In genomic region chr19:5621311-5621944, GRCh38 we compare ENCODE assay signal across 8 cellular contexts. TPM values are rescaled to one million over a fixed set of nuclear protein-coding genes. Genes with fewer than 3 reads are reported as not detected.
DNase-seq lines count a peak whose midpoint lies in the region; ATAC-seq, FAIRE-seq and TF ChIP-seq lines count a peak whose summit lies in the region.

No MANE protein-coding gene starts in this region.

- in situ Hi-C loops in HepG2 (cut with HindIII; ENCODE audit: extremely low pct_ligation_motif_present, low pct_unique_long_range_greater_than_20kb), result no loop called here

- peak overlapping the region; percentile 100 for H3K27ac Mint-ChIP-seq in activated CD4-positive, alpha-beta T cell treated with anti-CD3 and anti-CD28 coated beads for 36 hours
- peak overlapping the region; percentile 90 for H3K27ac Mint-ChIP-seq in astrocyte (ENCODE audit: unreplicated experiment)

- no peak for TF ChIP-seq RAD21 in HepG2 (CRISPR knock-in tag; IDR thresholded peaks at IDR 0.05)

- H3K79me2 ChIP-seq in astrocyte (ENCODE audit: insufficient read depth, low read length) (peaks cover 96% of the 10 kb centered on the region), HepG2 (ENCODE audit: insufficient read depth, low read length) (peaks cover 89% of the 10 kb centered on the region)

- H3K9ac ChIP-seq in astrocyte (ENCODE audit: low read length), result peak overlapping the region; percentile 98
- H3K9ac ChIP-seq in HepG2 (ENCODE audit: insufficient read depth, low read depth, low read length), result peak overlapping the region; percentile 96

- H3K36me3 ChIP-seq in astrocyte (ENCODE audit: insufficient read depth, low read length), result peaks cover 42% of the 10 kb centered on the region
- H3K36me3 ChIP-seq in HepG2 (replicated peaks in 1 of 2; ENCODE audit: control insufficient read depth in 1 of 2, insufficient read depth in 2 of 2, low read length in 2 of 2), result peaks cover 4 to 42% of the 10 kb centered on the region in 2 experiments
- H3K36me3 ChIP-seq in thoracic aorta, result peaks cover 2% of the 10 kb centered on the region

- TF ChIP-seq EP300 in HepG2 (IDR thresholded peaks at IDR 0.05; ENCODE audit: low read depth in 2 of 2, low read length in 2 of 2) (no peak), HepG2 (CRISPR knock-in tag; IDR thresholded peaks at IDR 0.05; ENCODE audit: borderline replicate concordance) (no peak)

- POLR2A ChIA-PET in activated CD4-positive, alpha-beta T cell treated with anti-CD3 and anti-CD28 coated beads for 36 hours (lab: Charles Lee), result interaction anchor here (0.6 to 2.8 kb wide), 5 partner anchors 35 to 363 kb away, joined by 3 to 11 read pairs (median 4); no protein-coding TSS in a partner anchor
- POLR2A ChIA-PET in HepG2 (lab: Yijun Ruan, JAX), result interaction anchor here (0.9 to 3.4 kb wide), 9 partner anchors 9 to 97 kb away, joined by 3 to 21 read pairs (median 5); no protein-coding TSS in a partner anchor

- H3K27ac ChIP-seq in astrocyte (ENCODE audit: low read depth, low read length), result no peak overlapping the region
- H3K27ac ChIP-seq in HepG2 (ENCODE audit: extremely low read length, insufficient read depth, low read length), result peak overlapping the region; percentile 94
- H3K27ac ChIP-seq in thoracic aorta, result peak overlapping the region; percentile 86 to 95

- no peak for DNase-seq in activated CD4-positive, alpha-beta T cell treated with anti-CD3 and anti-CD28 coated beads for 36 hours
- no peak for DNase-seq in activated CD4-positive, alpha-beta T cell treated with anti-CD3 and anti-CD28 coated beads for 4 hours
- DNase-seq in astrocyte (ENCODE audit: low read depth), result no peak
- no peak for DNase-seq in HepG2 (ENCODE audit: low spot score)
- DNase-seq in thoracic aorta (ENCODE audit: low spot score), result no peak
- DNase-seq in HK-2 (ENCODE audit: unreplicated experiment), result no peak
- no peak for DNase-seq in CD1c-positive myeloid dendritic cell (ENCODE audit: extremely low spot score)
- no peak for DNase-seq in NCI-H2081 (lab: John Stamatoyannopoulos, UW)

- H3K4me2 ChIP-seq in astrocyte (ENCODE audit: low read length) (peak overlapping the region; percentile 86), HepG2 (ENCODE audit: low read depth, low read length) (peak overlapping the region; percentile 82)

- no peak for TF ChIP-seq CTCF in astrocyte (IDR thresholded peaks at IDR 0.05; ENCODE audit: insufficient read depth, low read depth, low read length)
- TF ChIP-seq CTCF in HepG2 (CRISPR knock-in tag; IDR thresholded peaks at IDR 0.05), result no peak
- TF ChIP-seq CTCF in thoracic aorta (IDR thresholded peaks at IDR 0.05), result no peak

- CTCF ChIA-PET in activated CD4-positive, alpha-beta T cell treated with anti-CD3 and anti-CD28 coated beads for 36 hours (lab: Charles Lee), result interaction anchor here (0.5 to 2.1 kb wide), 4 partner anchors 11 to 1222 kb away, joined by 3 to 7 read pairs (median 4); partner anchors contain the start of gene RPL36
- CTCF ChIA-PET in HepG2 (lab: Yijun Ruan, JAX; ENCODE audit: low intra/inter-chr PET ratio, low total read pairs), result no interaction called here

- TF ChIP-seq POLR2A in HepG2 (IDR thresholded peaks at IDR 0.05; ENCODE audit: insufficient read depth in 1 of 2, low read depth in 2 of 2, low read length in 2 of 2), result no peak

- peak overlapping the region; percentile 100 for H3K4me3 Mint-ChIP-seq in activated CD4-positive, alpha-beta T cell treated with anti-CD3 and anti-CD28 coated beads for 36 hours
- H3K4me3 Mint-ChIP-seq in astrocyte (ENCODE audit: unreplicated experiment), result peak overlapping the region; percentile 98

- FAIRE-seq in astrocyte (lab: Jason Lieb, UNC) (no peak), HepG2 (lab: Jason Lieb, UNC) (no peak)

- H2AFZ ChIP-seq in astrocyte (ENCODE audit: low read depth, low read length), result no peak overlapping the region
- no peak overlapping the region for H2AFZ ChIP-seq in HepG2 (ENCODE audit: low read length)

- H3K27me3 Mint-ChIP-seq in activated CD4-positive, alpha-beta T cell treated with anti-CD3 and anti-CD28 coated beads for 36 hours, result no peaks in the 10 kb centered on the region
- no peaks in the 10 kb centered on the region for H3K27me3 Mint-ChIP-seq in astrocyte (ENCODE audit: low read depth, unreplicated experiment)

- 27% methylated on average over 14 of the region's 14 CpGs for WGBS in HepG2 (ENCODE audit: low lambda C conversion rate)

- intact Hi-C loops in activated CD4-positive, alpha-beta T cell treated with anti-CD3 and anti-CD28 coated beads for 36 hours (cut with DNase I, micrococcal nuclease), result loop anchor here in 1 of 2 experiments (5.0 to 10.0 kb wide), 2 partner anchors 753 to 1554 kb away; partner anchors contain the start of genes ALKBH7, PSPN and ZBTB7A
- intact Hi-C loops in HepG2 (cut with micrococcal nuclease; ENCODE audit: unreplicated experiment), result no loop called here

- no peaks in the 10 kb centered on the region for H3K9me3 Mint-ChIP-seq in activated CD4-positive, alpha-beta T cell treated with anti-CD3 and anti-CD28 coated beads for 36 hours (ENCODE audit: low read depth)
- H3K9me3 Mint-ChIP-seq in astrocyte (ENCODE audit: unreplicated experiment), result no peaks in the 10 kb centered on the region

- no TSS peak for BruUV-seq in HepG2 (replicated peaks; lab: Mats Ljungman, UMichigan)

- peaks cover 80% of the 10 kb centered on the region for H3K36me3 Mint-ChIP-seq in activated CD4-positive, alpha-beta T cell treated with anti-CD3 and anti-CD28 coated beads for 36 hours (ENCODE audit: low read depth)
- H3K36me3 Mint-ChIP-seq in astrocyte (ENCODE audit: low read depth, unreplicated experiment), result peaks cover 11% of the 10 kb centered on the region

- no peak for ATAC-seq in activated CD4-positive, alpha-beta T cell treated with anti-CD3 and anti-CD28 coated beads for 36 hours
- no peak for ATAC-seq in HepG2
- ATAC-seq in thoracic aorta (ENCODE audit: insufficient number of reproducible peaks, low FRiP score, low read depth), result no peak

- peaks cover 59% of the 10 kb centered on the region for H3K4me1 Mint-ChIP-seq in activated CD4-positive, alpha-beta T cell treated with anti-CD3 and anti-CD28 coated beads for 36 hours
- H3K4me1 Mint-ChIP-seq in astrocyte (ENCODE audit: low read depth, unreplicated experiment), result peaks cover 14% of the 10 kb centered on the region

- peaks cover 30% of the 10 kb centered on the region for H3K4me1 ChIP-seq in astrocyte (ENCODE audit: insufficient read depth, low read length)
- peaks cover 52% of the 10 kb centered on the region for H3K4me1 ChIP-seq in HepG2 (ENCODE audit: insufficient read depth, low read length)
- H3K4me1 ChIP-seq in thoracic aorta (ENCODE audit: control insufficient read depth in 1 of 2, low read depth in 2 of 2), result peaks cover 39 to 61% of the 10 kb centered on the region in 2 donors

- H3K9me3 ChIP-seq in astrocyte (ENCODE audit: insufficient read depth, low read depth, low read length) (no peaks in the 10 kb centered on the region), HepG2 (ENCODE audit: low read length) (no peaks in the 10 kb centered on the region), thoracic aorta (no peaks in the 10 kb centered on the region)

- no peaks in the 10 kb centered on the region for H3K27me3 ChIP-seq in astrocyte (ENCODE audit: insufficient read depth, low read length)
- peaks cover 0 to 7% of the 10 kb centered on the region in 2 experiments; a peak in 2 of 5 replicates for H3K27me3 ChIP-seq in HepG2 (ENCODE audit: control insufficient read depth in 1 of 2, insufficient read depth in 2 of 2, low read length in 2 of 2)
- no peaks in the 10 kb centered on the region for H3K27me3 ChIP-seq in thoracic aorta (replicated peaks; ENCODE audit: insufficient read depth)

- peaks cover 84% of the 10 kb centered on the region for H4K20me1 ChIP-seq in astrocyte (ENCODE audit: insufficient read depth, low read length)
- peaks cover 24% of the 10 kb centered on the region for H4K20me1 ChIP-seq in HepG2 (ENCODE audit: insufficient read depth, low read length)

- H3K4me3 ChIP-seq in astrocyte (ENCODE audit: insufficient read depth, low read depth, low read length) (peak overlapping the region; percentile 94), HepG2 (replicated peaks in 1 of 3; ENCODE audit: insufficient read depth in 1 of 3, low read depth in 2 of 3, low read length in 3 of 3) (peak overlapping the region; percentile 95 to 99 (median 96)), thoracic aorta (peak overlapping the region; percentile 97)

RNA-seq across cellular contexts. Expression of gene SAFB2, which starts 1.1 kb away (rescaled TPM):
- total RNA-seq in activated CD4-positive, alpha-beta T cell treated with anti-CD3 and anti-CD28 coated beads for 36 hours, result 10 to 100 TPM; 65.0 to 78.6 TPM
- 50.6 and 51.9 TPM in 2 replicates for total RNA-seq in astrocyte
- 22.9 and 31.5 TPM in 2 replicates for total RNA-seq in HepG2 (2016; rRNA removed; fragmentation: Illumina TruSeq; extraction: Trizol)
- 28.6 and 30.0 TPM in 2 replicates for total RNA-seq in HepG2 (2016; cell fraction: cytosol; rRNA removed; fragmentation: Illumina TruSeq; extraction: Trizol; ENCODE audit: low read depth)
- total RNA-seq in HepG2 (2016; cell fraction: insoluble cytoplasmic fraction; rRNA removed; fragmentation: Illumina TruSeq; extraction: Trizol), result 16.7 and 28.5 TPM in 2 replicates
- total RNA-seq in HepG2 (2016; cell fraction: membrane; rRNA removed; fragmentation: Illumina TruSeq; extraction: Trizol), result 18.7 and 21.5 TPM in 2 replicates
- 38.9 and 43.4 TPM in 2 replicates for total RNA-seq in HepG2 (2016; cell fraction: nucleus; rRNA removed; fragmentation: Illumina TruSeq; extraction: Trizol)
- polyA plus RNA-seq in HepG2 (2011; rRNA removed), result 11.2 and 16.8 TPM in 2 replicates
- 4.4 and 7.8 TPM in 2 replicates for polyA plus RNA-seq in HepG2 (2011; cell fraction: cytosol; rRNA removed)
- 123 and 130 TPM in 2 replicates for polyA plus RNA-seq in HepG2 (2011; cell fraction: nucleus; rRNA removed)
- polyA plus RNA-seq in HepG2 (2012), result 34.2 and 41.5 TPM in 2 replicates
- 7.4 and 9.0 TPM in 2 replicates for polyA plus RNA-seq in HepG2 (2016; cell fraction: cytosol; fragmentation: Illumina TruSeq; extraction: Trizol; ENCODE audit: low read depth)
- polyA plus RNA-seq in HepG2 (2016; cell fraction: insoluble cytoplasmic fraction; fragmentation: Illumina TruSeq; extraction: Trizol; ENCODE audit: low read depth), result 37.3 and 38.4 TPM in 2 replicates
- polyA plus RNA-seq in HepG2 (2016; cell fraction: membrane; fragmentation: Illumina TruSeq; extraction: Trizol; ENCODE audit: low read depth), result 8.7 and 10.4 TPM in 2 replicates
- 110 and 111 TPM in 2 replicates for polyA plus RNA-seq in HepG2 (2016; cell fraction: nucleus; fragmentation: Illumina TruSeq; extraction: Trizol; ENCODE audit: insufficient read depth, low read depth)
- polyA minus RNA-seq in HepG2 (2011; rRNA and poly(A)+ RNA removed; ENCODE audit: low replicate concordance), result 14.4 and 17.7 TPM in 2 replicates
- 7.1 and 9.7 TPM in 2 replicates for polyA minus RNA-seq in HepG2 (2011; cell fraction: cytosol; rRNA and poly(A)+ RNA removed)
- polyA minus RNA-seq in HepG2 (2011; cell fraction: nucleus; rRNA and poly(A)+ RNA removed), result 82.5 and 91.5 TPM in 2 replicates
- total RNA-seq in thoracic aorta, result 10 to 100 TPM; 55.1 to 80.6 TPM

RNA-seq across cellular contexts. Expression of gene SAFB, which starts 1.5 kb away (rescaled TPM):
- total RNA-seq in activated CD4-positive, alpha-beta T cell treated with anti-CD3 and anti-CD28 coated beads for 36 hours, result 100 to 1,000 TPM; 100 to 118 TPM
- 60.4 and 65.1 TPM in 2 replicates for total RNA-seq in astrocyte
- total RNA-seq in HepG2 (2016; rRNA removed; fragmentation: Illumina TruSeq; extraction: Trizol), result 28.4 and 43.4 TPM in 2 replicates
- 14.7 and 17.5 TPM in 2 replicates for total RNA-seq in HepG2 (2016; cell fraction: cytosol; rRNA removed; fragmentation: Illumina TruSeq; extraction: Trizol; ENCODE audit: low read depth)
- 31.2 and 39.6 TPM in 2 replicates for total RNA-seq in HepG2 (2016; cell fraction: insoluble cytoplasmic fraction; rRNA removed; fragmentation: Illumina TruSeq; extraction: Trizol)
- 15.8 and 15.9 TPM in 2 replicates for total RNA-seq in HepG2 (2016; cell fraction: membrane; rRNA removed; fragmentation: Illumina TruSeq; extraction: Trizol)
- 52.0 and 55.7 TPM in 2 replicates for total RNA-seq in HepG2 (2016; cell fraction: nucleus; rRNA removed; fragmentation: Illumina TruSeq; extraction: Trizol)
- 21.0 and 27.2 TPM in 2 replicates for polyA plus RNA-seq in HepG2 (2011; rRNA removed)
- 25.0 and 48.1 TPM in 2 replicates for polyA plus RNA-seq in HepG2 (2011; cell fraction: cytosol; rRNA removed)
- polyA plus RNA-seq in HepG2 (2011; cell fraction: nucleus; rRNA removed), result 153 and 157 TPM in 2 replicates
- polyA plus RNA-seq in HepG2 (2012), result 55.4 and 72.9 TPM in 2 replicates
- polyA plus RNA-seq in HepG2 (2016; cell fraction: cytosol; fragmentation: Illumina TruSeq; extraction: Trizol; ENCODE audit: low read depth), result 3.6 and 3.8 TPM in 2 replicates
- 67.5 and 86.2 TPM in 2 replicates for polyA plus RNA-seq in HepG2 (2016; cell fraction: insoluble cytoplasmic fraction; fragmentation: Illumina TruSeq; extraction: Trizol; ENCODE audit: low read depth)
- 6.0 and 7.3 TPM in 2 replicates for polyA plus RNA-seq in HepG2 (2016; cell fraction: membrane; fragmentation: Illumina TruSeq; extraction: Trizol; ENCODE audit: low read depth)
- 107 and 108 TPM in 2 replicates for polyA plus RNA-seq in HepG2 (2016; cell fraction: nucleus; fragmentation: Illumina TruSeq; extraction: Trizol; ENCODE audit: insufficient read depth, low read depth)
- 19.3 and 26.4 TPM in 2 replicates for polyA minus RNA-seq in HepG2 (2011; rRNA and poly(A)+ RNA removed; ENCODE audit: low replicate concordance)
- 31.4 and 31.7 TPM in 2 replicates for polyA minus RNA-seq in HepG2 (2011; cell fraction: cytosol; rRNA and poly(A)+ RNA removed)
- 66.7 and 69.6 TPM in 2 replicates for polyA minus RNA-seq in HepG2 (2011; cell fraction: nucleus; rRNA and poly(A)+ RNA removed)
- total RNA-seq in thoracic aorta, result 100 to 1,000 TPM in 1 of 2 donors, 10 to 100 TPM in 1; 28.6 to 101 TPM

RNA-seq across cellular contexts. Expression of gene TINCR, which starts 53.7 kb away (rescaled TPM):
- under 1 TPM; 0.23 to 0.27 TPM for total RNA-seq in activated CD4-positive, alpha-beta T cell treated with anti-CD3 and anti-CD28 coated beads for 36 hours
- total RNA-seq in astrocyte (0.38 and 1.4 TPM in 2 replicates), HepG2 (2016; rRNA removed; fragmentation: Illumina TruSeq; extraction: Trizol) (0.04 and 0.33 TPM in 2 replicates), thoracic aorta (1 to 10 TPM in 1 of 2 donors, under 1 TPM in 1; 0.56 to 2.0 TPM)
- total RNA-seq in HepG2 (2016; cell fraction: cytosol; rRNA removed; fragmentation: Illumina TruSeq; extraction: Trizol; ENCODE audit: low read depth), result not detected in 2 replicates
- 0.28 and 0.39 TPM in 2 replicates for total RNA-seq in HepG2 (2016; cell fraction: insoluble cytoplasmic fraction; rRNA removed; fragmentation: Illumina TruSeq; extraction: Trizol)
- 0.07 TPM in 1 of 2 replicates, not detected in the other for total RNA-seq in HepG2 (2016; cell fraction: membrane; rRNA removed; fragmentation: Illumina TruSeq; extraction: Trizol)
- total RNA-seq in HepG2 (2016; cell fraction: nucleus; rRNA removed; fragmentation: Illumina TruSeq; extraction: Trizol), result 0.09 TPM in 1 of 2 replicates, not detected in the other
- polyA plus RNA-seq in HepG2 (2011; rRNA removed), result 0.17 and 0.30 TPM in 2 replicates
- polyA plus RNA-seq in HepG2 (2011; cell fraction: cytosol; rRNA removed), result 0.15 and 0.22 TPM in 2 replicates
- polyA plus RNA-seq in HepG2 (2011; cell fraction: nucleus; rRNA removed), result 0.53 and 0.68 TPM in 2 replicates
- polyA plus RNA-seq in HepG2 (2012), result 0.08 and 0.59 TPM in 2 replicates
- 0.03 and 0.40 TPM in 2 replicates for polyA plus RNA-seq in HepG2 (2016; cell fraction: cytosol; fragmentation: Illumina TruSeq; extraction: Trizol; ENCODE audit: low read depth)
- polyA plus RNA-seq in HepG2 (2016; cell fraction: insoluble cytoplasmic fraction; fragmentation: Illumina TruSeq; extraction: Trizol; ENCODE audit: low read depth), result 0.17 TPM in 1 of 2 replicates, not detected in the other
- 0.12 and 0.14 TPM in 2 replicates for polyA plus RNA-seq in HepG2 (2016; cell fraction: membrane; fragmentation: Illumina TruSeq; extraction: Trizol; ENCODE audit: low read depth)
- 0.12 and 0.45 TPM in 2 replicates for polyA plus RNA-seq in HepG2 (2016; cell fraction: nucleus; fragmentation: Illumina TruSeq; extraction: Trizol; ENCODE audit: insufficient read depth, low read depth)
- polyA minus RNA-seq in HepG2 (2011; rRNA and poly(A)+ RNA removed; ENCODE audit: low replicate concordance), result 0.30 and 7.6 TPM in 2 replicates
- polyA minus RNA-seq in HepG2 (2011; cell fraction: cytosol; rRNA and poly(A)+ RNA removed), result not detected in 2 replicates
- 0.62 TPM in 1 of 2 replicates, not detected in the other for polyA minus RNA-seq in HepG2 (2011; cell fraction: nucleus; rRNA and poly(A)+ RNA removed)

RNA-seq across cellular contexts. Expression of gene MICOS13, which starts 58.9 kb away (rescaled TPM):
- total RNA-seq in activated CD4-positive, alpha-beta T cell treated with anti-CD3 and anti-CD28 coated beads for 36 hours, result 10 to 100 TPM; 50.9 to 52.1 TPM
- 48.0 and 49.3 TPM in 2 replicates for total RNA-seq in astrocyte
- total RNA-seq in HepG2 (2016; rRNA removed; fragmentation: Illumina TruSeq; extraction: Trizol), result 35.4 and 37.9 TPM in 2 replicates
- total RNA-seq in HepG2 (2016; cell fraction: cytosol; rRNA removed; fragmentation: Illumina TruSeq; extraction: Trizol; ENCODE audit: low read depth), result 20.7 and 21.7 TPM in 2 replicates
- total RNA-seq in HepG2 (2016; cell fraction: insoluble cytoplasmic fraction; rRNA removed; fragmentation: Illumina TruSeq; extraction: Trizol), result 38.9 and 39.8 TPM in 2 replicates
- total RNA-seq in HepG2 (2016; cell fraction: membrane; rRNA removed; fragmentation: Illumina TruSeq; extraction: Trizol), result 22.9 and 26.0 TPM in 2 replicates
- 18.4 and 19.8 TPM in 2 replicates for total RNA-seq in HepG2 (2016; cell fraction: nucleus; rRNA removed; fragmentation: Illumina TruSeq; extraction: Trizol)
- 28.8 and 40.0 TPM in 2 replicates for polyA plus RNA-seq in HepG2 (2011; rRNA removed)
- polyA plus RNA-seq in HepG2 (2011; cell fraction: cytosol; rRNA removed), result 16.8 and 30.9 TPM in 2 replicates
- polyA plus RNA-seq in HepG2 (2011; cell fraction: nucleus; rRNA removed), result 13.2 and 15.1 TPM in 2 replicates
- 13.1 and 19.3 TPM in 2 replicates for polyA plus RNA-seq in HepG2 (2012)
- polyA plus RNA-seq in HepG2 (2016; cell fraction: cytosol; fragmentation: Illumina TruSeq; extraction: Trizol; ENCODE audit: low read depth), result 20.6 and 24.5 TPM in 2 replicates
- 37.7 and 43.8 TPM in 2 replicates for polyA plus RNA-seq in HepG2 (2016; cell fraction: insoluble cytoplasmic fraction; fragmentation: Illumina TruSeq; extraction: Trizol; ENCODE audit: low read depth)
- 19.5 and 22.0 TPM in 2 replicates for polyA plus RNA-seq in HepG2 (2016; cell fraction: membrane; fragmentation: Illumina TruSeq; extraction: Trizol; ENCODE audit: low read depth)
- 32.1 and 41.0 TPM in 2 replicates for polyA plus RNA-seq in HepG2 (2016; cell fraction: nucleus; fragmentation: Illumina TruSeq; extraction: Trizol; ENCODE audit: insufficient read depth, low read depth)
- 14.6 and 22.6 TPM in 2 replicates for polyA minus RNA-seq in HepG2 (2011; rRNA and poly(A)+ RNA removed; ENCODE audit: low replicate concordance)
- 6.3 and 9.1 TPM in 2 replicates for polyA minus RNA-seq in HepG2 (2011; cell fraction: cytosol; rRNA and poly(A)+ RNA removed)
- 6.0 and 7.5 TPM in 2 replicates for polyA minus RNA-seq in HepG2 (2011; cell fraction: nucleus; rRNA and poly(A)+ RNA removed)
- 10 to 100 TPM; 16.9 to 43.7 TPM for total RNA-seq in thoracic aorta

RNA-seq across cellular contexts. Expression of gene HSD11B1L, which starts 59.4 kb away (rescaled TPM):
- 1 to 10 TPM; 2.0 to 3.2 TPM for total RNA-seq in activated CD4-positive, alpha-beta T cell treated with anti-CD3 and anti-CD28 coated beads for 36 hours
- total RNA-seq in astrocyte, result 8.4 and 9.8 TPM in 2 replicates
- 2.8 TPM in 2 replicates for total RNA-seq in HepG2 (2016; rRNA removed; fragmentation: Illumina TruSeq; extraction: Trizol)
- 2.6 and 3.3 TPM in 2 replicates for total RNA-seq in HepG2 (2016; cell fraction: cytosol; rRNA removed; fragmentation: Illumina TruSeq; extraction: Trizol; ENCODE audit: low read depth)
- total RNA-seq in HepG2 (2016; cell fraction: insoluble cytoplasmic fraction; rRNA removed; fragmentation: Illumina TruSeq; extraction: Trizol), result 1.6 and 2.1 TPM in 2 replicates
- total RNA-seq in HepG2 (2016; cell fraction: membrane; rRNA removed; fragmentation: Illumina TruSeq; extraction: Trizol), result 3.9 and 5.5 TPM in 2 replicates
- 0.81 and 0.94 TPM in 2 replicates for total RNA-seq in HepG2 (2016; cell fraction: nucleus; rRNA removed; fragmentation: Illumina TruSeq; extraction: Trizol)
- 3.9 and 4.6 TPM in 2 replicates for polyA plus RNA-seq in HepG2 (2011; rRNA removed)
- 4.2 and 6.2 TPM in 2 replicates for polyA plus RNA-seq in HepG2 (2011; cell fraction: cytosol; rRNA removed)
- polyA plus RNA-seq in HepG2 (2011; cell fraction: nucleus; rRNA removed), result 6.3 and 7.3 TPM in 2 replicates
- polyA plus RNA-seq in HepG2 (2012), result 1.9 and 3.0 TPM in 2 replicates
- 3.6 and 4.2 TPM in 2 replicates for polyA plus RNA-seq in HepG2 (2016; cell fraction: cytosol; fragmentation: Illumina TruSeq; extraction: Trizol; ENCODE audit: low read depth)
- polyA plus RNA-seq in HepG2 (2016; cell fraction: insoluble cytoplasmic fraction; fragmentation: Illumina TruSeq; extraction: Trizol; ENCODE audit: low read depth), result 2.5 and 3.3 TPM in 2 replicates
- polyA plus RNA-seq in HepG2 (2016; cell fraction: membrane; fragmentation: Illumina TruSeq; extraction: Trizol; ENCODE audit: low read depth), result 3.3 and 3.5 TPM in 2 replicates
- 3.3 and 3.4 TPM in 2 replicates for polyA plus RNA-seq in HepG2 (2016; cell fraction: nucleus; fragmentation: Illumina TruSeq; extraction: Trizol; ENCODE audit: insufficient read depth, low read depth)
- 0.21 and 1.8 TPM in 2 replicates for polyA minus RNA-seq in HepG2 (2011; rRNA and poly(A)+ RNA removed; ENCODE audit: low replicate concordance)
- 1.1 and 3.1 TPM in 2 replicates for polyA minus RNA-seq in HepG2 (2011; cell fraction: cytosol; rRNA and poly(A)+ RNA removed)
- 0.52 and 1.1 TPM in 2 replicates for polyA minus RNA-seq in HepG2 (2011; cell fraction: nucleus; rRNA and poly(A)+ RNA removed)
- 10 to 100 TPM in 1 of 2 donors, 1 to 10 TPM in 1; 7.5 to 11.6 TPM for total RNA-seq in thoracic aorta
